1 cellular context compared by ENCODE assay signal in genomic region chr20:17969276-17969883, GRCh38.
TF ChIP-seq lines count a peak whose summit lies in the region.

No MANE protein-coding gene starts in this region.

TF ChIP-seq in SK-N-SH, 30 proteins besides CTCF, POLR2A, EP300 and RAD21 (continued from another document):
- no peak for TF ChIP-seq PBX3 (IDR thresholded peaks at IDR 0.05)
- no peak for TF ChIP-seq ELF1 (IDR thresholded peaks at IDR 0.05)
- no peak for TF ChIP-seq TCF12 (IDR thresholded peaks at IDR 0.05)
